Comparison of ENCODE assay signal across 18 cellular contexts in the genomic region with DNA sequence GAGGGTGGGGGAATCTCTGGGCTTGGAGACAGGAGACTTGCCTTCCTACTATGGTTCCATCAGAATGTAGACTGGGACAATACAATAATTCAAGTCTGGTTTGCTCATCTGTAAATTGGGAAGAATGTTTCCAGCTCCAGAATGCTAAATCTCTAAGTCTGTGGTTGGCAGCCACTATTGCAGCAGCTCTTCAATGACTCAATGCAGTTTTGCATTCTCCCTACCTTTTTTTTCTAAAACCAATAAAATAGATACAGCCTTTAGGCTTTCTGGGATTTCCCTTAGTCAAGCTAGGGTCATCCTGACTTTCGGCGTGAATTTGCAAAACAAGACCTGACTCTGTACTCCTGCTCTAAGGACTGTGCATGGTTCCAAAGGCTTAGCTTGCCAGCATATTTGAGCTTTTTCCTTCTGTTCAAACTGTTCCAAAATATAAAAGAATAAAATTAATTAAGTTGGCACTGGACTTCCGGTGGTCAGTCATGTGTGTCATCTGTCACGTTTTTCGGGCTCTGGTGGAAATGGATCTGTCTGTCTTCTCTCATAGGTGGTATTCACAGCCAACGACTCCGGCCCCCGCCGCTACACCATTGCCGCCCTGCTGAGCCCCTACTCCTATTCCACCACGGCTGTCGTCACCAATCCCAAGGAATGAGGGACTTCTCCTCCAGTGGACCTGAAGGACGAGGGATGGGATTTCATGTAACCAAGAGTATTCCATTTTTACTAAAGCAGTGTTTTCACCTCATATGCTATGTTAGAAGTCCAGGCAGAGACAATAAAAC. TPM values are rescaled to one million over a fixed set of nuclear protein-coding genes. Genes with fewer than 3 reads are reported as not detected.
DNase-seq lines count a peak whose midpoint lies in the region; TF ChIP-seq lines count a peak whose summit lies in the region.
"Had no signal": no experiment of that assay in that cellular context is flagged by ENCODE, and none has a peak within 500 bp of the region (broad histone marks: within the 10 kb centered on the region; RNA-seq: fewer than 3 reads in every experiment).

No MANE protein-coding gene starts in this region.

- H3K27me3 ChIP-seq in GM23248 (replicated peaks; ENCODE audit: insufficient read depth), result no peaks in the 10 kb centered on the region
- H3K27me3 ChIP-seq in smooth muscle cell (ENCODE audit: low read depth), result no peaks in the 10 kb centered on the region
- H3K27me3 ChIP-seq in testis, result no peaks in the 10 kb centered on the region

- H3K4me3 Mint-ChIP-seq in HFFc6, result no peak overlapping the region
- H3K4me3 Mint-ChIP-seq: CD14-positive monocyte; CD8-positive, alpha-beta T cell; IgD-negative memory B cell had no signal

- in situ Hi-C loops in GM23248 (cut with MboI), result no loop called here

- H3K36me3 Mint-ChIP-seq in HFFc6 (ENCODE audit: low read depth), result peaks cover 4% of the 10 kb centered on the region; the same call in 1 of the 2 replicates
- H3K36me3 Mint-ChIP-seq: CD14-positive monocyte; CD8-positive, alpha-beta T cell; IgD-negative memory B cell had no signal

- no peak overlapping the region for H3K27ac Mint-ChIP-seq in HFFc6
- H3K27ac Mint-ChIP-seq: CD8-positive, alpha-beta T cell; IgD-negative memory B cell had no signal

- TF ChIP-seq CTCF in smooth muscle cell (IDR thresholded peaks at IDR 0.05; ENCODE audit: borderline replicate concordance, insufficient read depth, poor library complexity, severe bottlenecking) (no peak), HFFc6 (IDR thresholded peaks at IDR 0.05) (no peak), testis (IDR thresholded peaks at IDR 0.05) (no peak)

- H3K9ac ChIP-seq in GM23248 (no peak overlapping the region), smooth muscle cell (ENCODE audit: low read depth) (no peak overlapping the region)

- no peaks in the 10 kb centered on the region for H3K27me3 Mint-ChIP-seq in HFFc6 (ENCODE audit: insufficient read depth)

- H4K20me1 ChIP-seq in GM23248 (ENCODE audit: insufficient read depth), result no peaks in the 10 kb centered on the region
- H4K20me1 ChIP-seq in smooth muscle cell (ENCODE audit: low read depth), result no peaks in the 10 kb centered on the region

- H3K79me2 ChIP-seq in GM23248 (ENCODE audit: insufficient read depth) (no peaks in the 10 kb centered on the region), smooth muscle cell (ENCODE audit: low read depth) (no peaks in the 10 kb centered on the region)

- H3K4me3 ChIP-seq in GM23248 (no peak overlapping the region), smooth muscle cell (no peak overlapping the region), testis (no peak overlapping the region)
- H3K4me3 ChIP-seq: A549 had no signal

- TF ChIP-seq POLR2A in testis (IDR thresholded peaks at IDR 0.05), result no peak

- H3K9me3 Mint-ChIP-seq in HFFc6, result peaks cover 30% of the 10 kb centered on the region
- H3K9me3 Mint-ChIP-seq: CD8-positive, alpha-beta T cell; IgD-negative memory B cell had no signal

- H3K27ac ChIP-seq in GM23248 (no peak overlapping the region), smooth muscle cell (ENCODE audit: low read depth) (peak overlapping the region; percentile 61), testis (no peak overlapping the region)
- H3K27ac ChIP-seq: A549 had no signal

- peaks cover 6% of the 10 kb centered on the region; the same call in 1 of the 2 replicates for H3K4me1 ChIP-seq in GM23248 (ENCODE audit: insufficient read depth)
- H3K4me1 ChIP-seq in smooth muscle cell (ENCODE audit: low read depth), result no peaks in the 10 kb centered on the region
- H3K4me1 ChIP-seq in testis, result no peaks in the 10 kb centered on the region

- H3K9me3 ChIP-seq in GM23248 (ENCODE audit: low read depth) (no peaks in the 10 kb centered on the region), smooth muscle cell (replicated peaks; ENCODE audit: low read depth) (no peaks in the 10 kb centered on the region), testis (no peaks in the 10 kb centered on the region)
- H3K9me3 ChIP-seq: A549 had no signal

- H3K36me3 ChIP-seq in GM23248 (ENCODE audit: low read depth), result no peaks in the 10 kb centered on the region
- H3K36me3 ChIP-seq in smooth muscle cell (ENCODE audit: low read depth), result no peaks in the 10 kb centered on the region
- no peaks in the 10 kb centered on the region for H3K36me3 ChIP-seq in testis (ENCODE audit: low read depth, missing control alignments)

- H2AFZ ChIP-seq in GM23248, result no peak overlapping the region
- no peak overlapping the region for H2AFZ ChIP-seq in smooth muscle cell (ENCODE audit: low read depth)

- H3F3A ChIP-seq in GM23248 (ENCODE audit: insufficient read depth), result no peaks in the 10 kb centered on the region
- peaks cover 11% of the 10 kb centered on the region for H3F3A ChIP-seq in smooth muscle cell (ENCODE audit: low read depth)

- no peaks in the 10 kb centered on the region for H3K9me2 ChIP-seq in GM23248 (ENCODE audit: insufficient read depth)

- H3K4me2 ChIP-seq in GM23248 (ENCODE audit: unreplicated experiment) (no peak overlapping the region), smooth muscle cell (no peak overlapping the region)
- H3K4me2 ChIP-seq: A549 had no signal

- peak; percentile 38 for DNase-seq in GM23248
- DNase-seq in amniotic epithelial cell (ENCODE audit: low read depth), result peak; percentile 31
- peak; percentile 4 for DNase-seq in iris pigment epithelial cell (ENCODE audit: low read depth)
- no peak for DNase-seq in smooth muscle cell (lab: John Stamatoyannopoulos, UW; ENCODE audit: unreplicated experiment)
- no peak for DNase-seq in SIG-M5 (lab: John Stamatoyannopoulos, UW)
- DNase-seq in HFFc6, result no peak
- no peak for DNase-seq in testis
- DNase-seq: CD8-positive, alpha-beta T cell; COR-L47; DMS153; DMS79 treated with DMSO at 0.1 percent for 48 hours; EL; GDM1 had no signal

- intact Hi-C loops in testis (cut with DNase I; ENCODE audit: low total_unique reads), result no loop called here

- WGBS in GM23248 (ENCODE audit: low coverage in 1 of 2, low lambda C conversion rate in 2 of 2, missing lambda C conversion rate in 2 of 2), 2 experiments, result 49 to 54% methylated on average over 13 of the region's 13 CpGs
- 83% methylated on average over 13 of the region's 13 CpGs for WGBS in smooth muscle cell (ENCODE audit: low lambda C conversion rate)
- 92 to 93% methylated on average over 13 of the region's 13 CpGs for WGBS in testis, 2 donors

- no peaks in the 10 kb centered on the region for H3K4me1 Mint-ChIP-seq in HFFc6 (ENCODE audit: low read depth)
- H3K4me1 Mint-ChIP-seq: CD14-positive monocyte, IgD-negative memory B cell had no signal

RNA-seq across cellular contexts. Expression of gene TTR, which starts 6.5 kb away (rescaled TPM):
- total RNA-seq in GM23248 (2014; rRNA removed; shearing (Covaris generic)), result not detected in 2 replicates
- polyA plus RNA-seq in GM23248 (2016; fragmentation: Nextera tagmentation; extraction: Ambion mirVana) (not detected in 2 replicates), smooth muscle cell (2.1 and 2.6 TPM in 2 replicates), testis (ENCODE audit: insufficient read depth, low read depth, low replicate concordance) (2.8 TPM)
- total RNA-seq in smooth muscle cell (not detected in 2 replicates), testis (1 to 10 TPM in 1 of 2 donors, under 1 TPM in 1; 0.63 to 1.1 TPM)
- total RNA-seq in HFFc6 (2021; fragmentation: NEBNext Ultra II Directional; extraction: Animal tissue kit (Norgen Biotek cat#: 25700)), result not detected
- total RNA-seq: CD8-positive, alpha-beta T cell had no signal
- polyA plus RNA-seq: AG04450, BJ, CD14-positive monocyte, IgD-negative memory B cell had no signal

Comparison
In these comparisons a context has a peak if more than half of its experiments do, and no peak if none do; other contexts are left out.
1. DNase-seq: peak in GM23248 (single experiment), amniotic epithelial cell (single experiment) and iris pigment epithelial cell (single experiment); none in smooth muscle cell (single experiment), SIG-M5 (single experiment), HFFc6 (single experiment) and testis (single experiment).